1 cellular context compared by ENCODE assay signal in genomic region chr7:44572771-44573170, GRCh38.
TF ChIP-seq lines count a peak whose summit lies in the region.

No MANE protein-coding gene starts in this region.

TF ChIP-seq in HepG2, 621 proteins besides CTCF, POLR2A, EP300 and RAD21:
- TF ChIP-seq SAP130 (CRISPR knock-in tag; IDR thresholded peaks at IDR 0.05; ENCODE audit: low read depth) (no peak), JUNB (CRISPR knock-in tag; IDR thresholded peaks at IDR 0.05; ENCODE audit: borderline replicate concordance) (peak; percentile 41; the same call in 1 of the 2 replicates), ETV5 (CRISPR knock-in tag; IDR thresholded peaks at IDR 0.05; ENCODE audit: borderline replicate concordance) (no peak)
TF ChIP-seq in HepG2: peak in this region for 1.
